Comparison of ENCODE assay signal across 9 cellular contexts in the genomic region with DNA sequence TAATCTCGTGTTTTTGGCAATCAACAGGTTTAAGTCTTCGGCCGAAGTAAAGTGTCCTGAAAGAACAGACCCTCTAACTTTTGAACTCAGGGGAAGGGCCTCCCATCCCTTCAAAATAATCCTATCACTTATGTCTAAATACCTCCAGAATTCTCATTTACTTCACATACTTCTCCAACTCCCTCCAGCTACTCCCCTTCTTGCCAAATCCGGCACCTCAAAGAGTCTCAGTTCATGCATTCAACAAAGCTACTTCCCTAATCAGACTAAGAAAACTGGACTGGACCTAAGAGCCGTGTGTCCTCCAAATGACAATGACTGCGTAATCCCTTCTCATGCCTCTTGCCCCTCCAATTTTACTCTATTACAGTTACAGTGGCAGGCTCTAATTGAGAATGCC. TPM values are rescaled to one million over a fixed set of nuclear protein-coding genes. Genes with fewer than 3 reads are reported as not detected.
DNase-seq lines count a peak whose midpoint lies in the region; ATAC-seq, FAIRE-seq and TF ChIP-seq lines count a peak whose summit lies in the region.
"Had no signal": no experiment of that assay in that cellular context is flagged by ENCODE, and none has a peak within 500 bp of the region (broad histone marks: within the 10 kb centered on the region; RNA-seq: fewer than 3 reads in every experiment).

No MANE protein-coding gene starts in this region.

- no peak for FAIRE-seq in GM12878 (lab: Jason Lieb, UNC)
- FAIRE-seq: GM18507 had no signal

- peak overlapping the region; percentile 83 for H3K4me2 ChIP-seq in GM12878 (ENCODE audit: control insufficient read depth, insufficient read depth)

- H3K4me3 ChIP-seq in LNCaP clone FGC (ENCODE audit: low read depth, low read length) (peak overlapping the region; percentile 97), GM12878 (peak overlapping the region; percentile 90), muscle layer of duodenum (ENCODE audit: low read depth in 1 of 2, low read length in 2 of 2) (peak overlapping the region; percentile 89 to 92)

- H3K79me2 ChIP-seq in GM12878 (ENCODE audit: control insufficient read depth, insufficient read depth, low read length) = peaks cover 70% of the 10 kb centered on the region

- H3K27ac ChIP-seq in GM12878 (ENCODE audit: control insufficient read depth, insufficient read depth) (peak overlapping the region; percentile 92), muscle layer of duodenum (ENCODE audit: low read length) (peak overlapping the region; percentile 91)

- BruUV-seq in GM12878 (replicated peaks; lab: Mats Ljungman, UMichigan) = no TSS peak

- intact Hi-C loops in GM12878 (cut with micrococcal nuclease; ENCODE audit: unreplicated experiment) = loop anchor here (5.0 to 10.0 kb wide), 2 partner anchors 77 to 106 kb away; no protein-coding TSS in a partner anchor

- CTCF ChIA-PET in GM12878 (lab: Yijun Ruan, JAX) = interaction anchor here (1.0 to 3.1 kb wide), 6 partner anchors 22 to 501 kb away, joined by 3 to 25 read pairs (median 5); a partner anchor contains a TSS

- SMC1A ChIA-PET in GM12878 (lab: Charles Lee; ENCODE audit: uncharacterized antibody, unreplicated experiment) = interaction anchor here (0.6 to 1.6 kb wide), 6 partner anchors 17 to 68 kb away, joined by 3 to 10 read pairs (median 4); no protein-coding TSS in a partner anchor

- H3K36me3 ChIP-seq in GM12878 (ENCODE audit: control insufficient read depth in 2 of 2, insufficient read depth in 2 of 2, low read length in 1 of 2) = peaks cover 2 to 16% of the 10 kb centered on the region in 2 experiments
- peaks cover 15 to 24% of the 10 kb centered on the region in 2 donors for H3K36me3 ChIP-seq in muscle layer of duodenum (ENCODE audit: control insufficient read depth in 1 of 2, insufficient read depth in 2 of 2, low read length in 2 of 2)

- no peak for TF ChIP-seq EP300 in GM12878 (IDR thresholded peaks at IDR 0.05; ENCODE audit: borderline replicate concordance in 1 of 2, control insufficient read depth in 1 of 2, low read depth in 2 of 2, low read length in 2 of 2)

- WGBS in GM12878 (ENCODE audit: insufficient coverage, insufficient replicate concordance, low lambda C conversion rate, missing lambda C conversion rate) = 46% methylated on average over 6 of the region's 6 CpGs

- ATAC-seq in GM12878 = no peak

- no peak for TF ChIP-seq CTCF in LNCaP clone FGC (IDR thresholded peaks at IDR 0.05; ENCODE audit: control insufficient read depth, extremely low read depth, insufficient read depth)
- TF ChIP-seq CTCF in GM12878 (IDR thresholded peaks at IDR 0.05 in 2 of 3, conservative IDR thresholded peaks at IDR 0.05 in 1 of 3; ENCODE audit: control insufficient read depth in 2 of 3, extremely low read depth in 1 of 3, insufficient read depth in 1 of 3, low read depth in 3 of 3, low read length in 3 of 3) = no peak

- H3K4me1 ChIP-seq in GM12878 (ENCODE audit: control insufficient read depth, insufficient read depth, low read length) (peaks cover 20% of the 10 kb centered on the region), muscle layer of duodenum (ENCODE audit: control insufficient read depth in 1 of 2, insufficient read depth in 2 of 2, low read length in 2 of 2) (peaks cover 8 to 16% of the 10 kb centered on the region in 2 donors)

- TF ChIP-seq POLR2A in GM12878 (IDR thresholded peaks at IDR 0.05; ENCODE audit: low read depth, low read length) = no peak

- H3K9me3 ChIP-seq in GM12878 (replicated peaks; ENCODE audit: control insufficient read depth, insufficient read depth, low read length) (no peaks in the 10 kb centered on the region), muscle layer of duodenum (ENCODE audit: control insufficient read depth in 1 of 2, low read length in 2 of 2) (no peaks in the 10 kb centered on the region)

- POLR2A ChIA-PET in GM12878 (lab: Charles Lee) = interaction anchor here (0.8 to 1.3 kb wide), 5 partner anchors 10 to 62 kb away, joined by 3 to 5 read pairs (median 4); no protein-coding TSS in a partner anchor

- in situ Hi-C loops in GM12878 (cut with MboI) = no loop called here

- H3K27me3 ChIP-seq in GM12878 (replicated peaks in 1 of 2; ENCODE audit: control insufficient read depth in 2 of 2, insufficient read depth in 2 of 2, low read length in 1 of 2) (no peaks in the 10 kb centered on the region), muscle layer of duodenum (ENCODE audit: low read depth, low read length) (no peaks in the 10 kb centered on the region)

- RAD21 ChIA-PET in GM12878 (lab: Charles Lee; ENCODE audit: unreplicated experiment) = interaction anchor here (0.6 to 1.2 kb wide), 5 partner anchors 25 to 104 kb away, joined by 3 to 6 read pairs (median 4); no protein-coding TSS in a partner anchor

- no peak for TF ChIP-seq RAD21 in GM12878 (IDR thresholded peaks at IDR 0.05; ENCODE audit: insufficient read depth, low read depth, low read length)

- H2AFZ ChIP-seq in GM12878 (ENCODE audit: control insufficient read depth, low read depth, low read length) = no peak overlapping the region

- H3K9ac ChIP-seq in GM12878 (ENCODE audit: control insufficient read depth, insufficient read depth, low read length) = peak overlapping the region; percentile 99

- H4K20me1 ChIP-seq in GM12878 (ENCODE audit: control insufficient read depth, insufficient read depth) = no peaks in the 10 kb centered on the region; the same call in 1 of the 2 replicates

- DNase-seq in AML-193 (lab: John Stamatoyannopoulos, UW) = peak; percentile 60 to 64
- no peak for DNase-seq in LNCaP clone FGC (ENCODE audit: low read depth)
- DNase-seq in GM12878 (ENCODE audit: low read depth, low spot score) = no peak
- no peak for DNase-seq in NCI-H526 (lab: John Stamatoyannopoulos, UW)
- DNase-seq in stimulated activated CD4-positive, alpha-beta T cell treated with anti-CD3 and anti-CD28 coated beads, Interleukin-4, amount 100 ng/mL, for 4 hours = no peak
- DNase-seq in H4 (ENCODE audit: low spot score) = no peak
- DNase-seq in NCI-H345 treated with DMSO at 0.1 percent for 48 hours (lab: John Stamatoyannopoulos, UW; ENCODE audit: unreplicated experiment) = no peak

RNA-seq across cellular contexts. Expression of a gene that starts 1.3 kb away (rescaled TPM):
- 131 and 138 TPM in 2 replicates for total RNA-seq in GM12878 (2013; cell fraction: nucleolus; rRNA removed)
- total RNA-seq in GM12878 (2014; rRNA removed) = 241 and 250 TPM in 2 replicates
- total RNA-seq in GM12878 (2014; rRNA removed; fragmentation: Illumina TruSeq; extraction: Trizol) = 197 and 199 TPM in 2 replicates
- 271 and 272 TPM in 2 replicates for total RNA-seq in GM12878 (2021)
- polyA plus RNA-seq in GM12878 (2011; ENCODE audit: low read depth) = 71.1 TPM
- polyA plus RNA-seq in GM12878 (2011; rRNA removed) = 183 and 221 TPM in 2 replicates
- 231 and 256 TPM in 2 replicates for polyA plus RNA-seq in GM12878 (2011; cell fraction: cytosol; rRNA removed)
- 156 and 213 TPM in 2 replicates for polyA plus RNA-seq in GM12878 (2011; cell fraction: nucleus; rRNA removed)
- polyA plus RNA-seq in GM12878 (2012) = 113 and 114 TPM in 2 replicates
- polyA plus RNA-seq in GM12878 (2014; fragmentation: Illumina TruSeq; extraction: Trizol) = 160 and 203 TPM in 2 replicates
- polyA plus RNA-seq in GM12878 (2014; fragmentation: Nextera tagmentation; extraction: Ambion mirVana) = 100 to 1,000 TPM; 136 to 211 TPM
- 202 and 220 TPM in 2 replicates for polyA plus RNA-seq in GM12878 (2014; rRNA removed)
- polyA plus RNA-seq in GM12878 (2016; fragmentation: Nextera tagmentation; extraction: Ambion mirVana) = 100 to 1,000 TPM; 236 to 262 TPM
- polyA minus RNA-seq in GM12878 (2011; rRNA and poly(A)+ RNA removed) = 351 and 399 TPM in 2 replicates
- 120 and 148 TPM in 2 replicates for polyA minus RNA-seq in GM12878 (2011; cell fraction: cytosol; rRNA and poly(A)+ RNA removed)
- 65.8 and 119 TPM in 2 replicates for polyA minus RNA-seq in GM12878 (2011; cell fraction: nucleus; rRNA and poly(A)+ RNA removed)
- 119 and 145 TPM in 2 replicates for total RNA-seq in H4 (2014; rRNA removed; shearing (Covaris generic))

RNA-seq across cellular contexts. Expression of a gene that starts 1.4 kb away (rescaled TPM):
- total RNA-seq in GM12878 (2013; cell fraction: nucleolus; rRNA removed) = 101 and 112 TPM in 2 replicates
- 58.2 and 69.7 TPM in 2 replicates for total RNA-seq in GM12878 (2014; rRNA removed)
- total RNA-seq in GM12878 (2014; rRNA removed; fragmentation: Illumina TruSeq; extraction: Trizol) = 25.0 and 25.1 TPM in 2 replicates
- 92.5 and 97.8 TPM in 2 replicates for total RNA-seq in GM12878 (2021)
- polyA plus RNA-seq in GM12878 (2011; ENCODE audit: low read depth) = 27.2 TPM
- 22.4 and 48.3 TPM in 2 replicates for polyA plus RNA-seq in GM12878 (2011; rRNA removed)
- polyA plus RNA-seq in GM12878 (2011; cell fraction: cytosol; rRNA removed) = 54.6 and 62.4 TPM in 2 replicates
- polyA plus RNA-seq in GM12878 (2011; cell fraction: nucleus; rRNA removed) = 281 and 291 TPM in 2 replicates
- 57.6 and 69.4 TPM in 2 replicates for polyA plus RNA-seq in GM12878 (2012)
- 11.3 and 39.9 TPM in 2 replicates for polyA plus RNA-seq in GM12878 (2014; fragmentation: Illumina TruSeq; extraction: Trizol)
- polyA plus RNA-seq in GM12878 (2014; fragmentation: Nextera tagmentation; extraction: Ambion mirVana) = 1 to 10 TPM; 2.4 to 5.5 TPM
- 72.8 and 82.6 TPM in 2 replicates for polyA plus RNA-seq in GM12878 (2014; rRNA removed)
- polyA plus RNA-seq in GM12878 (2016; fragmentation: Nextera tagmentation; extraction: Ambion mirVana) = 100 to 1,000 TPM; 103 to 113 TPM
- 42.3 and 56.3 TPM in 2 replicates for polyA minus RNA-seq in GM12878 (2011; rRNA and poly(A)+ RNA removed)
- polyA minus RNA-seq in GM12878 (2011; cell fraction: cytosol; rRNA and poly(A)+ RNA removed) = 19.9 and 30.9 TPM in 2 replicates
- polyA minus RNA-seq in GM12878 (2011; cell fraction: nucleus; rRNA and poly(A)+ RNA removed) = 50.2 and 67.3 TPM in 2 replicates
- 15.1 and 17.0 TPM in 2 replicates for total RNA-seq in H4 (2014; rRNA removed; shearing (Covaris generic))

RNA-seq across cellular contexts. Expression of a gene that starts 30.0 kb away (rescaled TPM):
- 48.1 and 52.7 TPM in 2 replicates for total RNA-seq in GM12878 (2013; cell fraction: nucleolus; rRNA removed)
- total RNA-seq in GM12878 (2014; rRNA removed) (77.2 and 84.6 TPM in 2 replicates), GM12878 (2014; rRNA removed; fragmentation: Illumina TruSeq; extraction: Trizol) (46.7 and 48.2 TPM in 2 replicates), GM12878 (2021) (76.0 and 92.2 TPM in 2 replicates)
- 49.0 TPM for polyA plus RNA-seq in GM12878 (2011; ENCODE audit: low read depth)
- polyA plus RNA-seq in GM12878 (2011; rRNA removed) (26.7 and 44.9 TPM in 2 replicates), GM12878 (2014; fragmentation: Illumina TruSeq; extraction: Trizol) (36.7 and 76.4 TPM in 2 replicates), GM12878 (2014; fragmentation: Nextera tagmentation; extraction: Ambion mirVana) (10 to 100 TPM; 40.1 to 53.5 TPM), GM12878 (2014; rRNA removed) (72.4 and 81.2 TPM in 2 replicates), GM12878 (2016; fragmentation: Nextera tagmentation; extraction: Ambion mirVana) (100 to 1,000 TPM; 152 to 169 TPM)
- 126 and 132 TPM in 2 replicates for polyA plus RNA-seq in GM12878 (2011; cell fraction: cytosol; rRNA removed)
- polyA plus RNA-seq in GM12878 (2011; cell fraction: nucleus; rRNA removed) = 177 and 190 TPM in 2 replicates
- polyA plus RNA-seq in GM12878 (2012) = 55.0 and 57.5 TPM in 2 replicates
- 77.8 and 92.3 TPM in 2 replicates for polyA minus RNA-seq in GM12878 (2011; rRNA and poly(A)+ RNA removed)
- polyA minus RNA-seq in GM12878 (2011; cell fraction: cytosol; rRNA and poly(A)+ RNA removed) = 23.7 and 27.0 TPM in 2 replicates
- polyA minus RNA-seq in GM12878 (2011; cell fraction: nucleus; rRNA and poly(A)+ RNA removed) = 22.0 and 42.0 TPM in 2 replicates
- 29.0 and 41.8 TPM in 2 replicates for total RNA-seq in H4 (2014; rRNA removed; shearing (Covaris generic))

RNA-seq across cellular contexts. Expression of a gene that starts 30.5 kb away (rescaled TPM):
- 115 and 125 TPM in 2 replicates for total RNA-seq in GM12878 (2013; cell fraction: nucleolus; rRNA removed)
- total RNA-seq in GM12878 (2014; rRNA removed) = 28.5 and 30.1 TPM in 2 replicates
- total RNA-seq in GM12878 (2014; rRNA removed; fragmentation: Illumina TruSeq; extraction: Trizol) = 37.4 and 43.0 TPM in 2 replicates
- 44.5 and 47.6 TPM in 2 replicates for total RNA-seq in GM12878 (2021)
- 21.0 TPM for polyA plus RNA-seq in GM12878 (2011; ENCODE audit: low read depth)
- 93.6 and 116 TPM in 2 replicates for polyA plus RNA-seq in GM12878 (2011; rRNA removed)
- polyA plus RNA-seq in GM12878 (2011; cell fraction: cytosol; rRNA removed) = 80.1 and 99.6 TPM in 2 replicates
- 139 and 147 TPM in 2 replicates for polyA plus RNA-seq in GM12878 (2011; cell fraction: nucleus; rRNA removed)
- 27.0 and 33.6 TPM in 2 replicates for polyA plus RNA-seq in GM12878 (2012)
- 72.8 and 82.6 TPM in 2 replicates for polyA plus RNA-seq in GM12878 (2014; fragmentation: Illumina TruSeq; extraction: Trizol)
- polyA plus RNA-seq in GM12878 (2014; fragmentation: Nextera tagmentation; extraction: Ambion mirVana) = 10 to 100 TPM; 64.2 to 87.2 TPM
- polyA plus RNA-seq in GM12878 (2014; rRNA removed) = 46.4 and 48.2 TPM in 2 replicates
- polyA plus RNA-seq in GM12878 (2016; fragmentation: Nextera tagmentation; extraction: Ambion mirVana) = 10 to 100 TPM; 83.5 to 86.3 TPM
- polyA minus RNA-seq in GM12878 (2011; rRNA and poly(A)+ RNA removed) = 88.5 and 94.5 TPM in 2 replicates
- polyA minus RNA-seq in GM12878 (2011; cell fraction: cytosol; rRNA and poly(A)+ RNA removed) = 14.8 and 15.4 TPM in 2 replicates
- 45.6 and 97.5 TPM in 2 replicates for polyA minus RNA-seq in GM12878 (2011; cell fraction: nucleus; rRNA and poly(A)+ RNA removed)
- total RNA-seq in H4 (2014; rRNA removed; shearing (Covaris generic)) = 48.5 and 62.5 TPM in 2 replicates

RNA-seq across cellular contexts. Expression of a gene that starts 36.5 kb away (rescaled TPM):
- 6.2 and 7.7 TPM in 2 replicates for total RNA-seq in GM12878 (2013; cell fraction: nucleolus; rRNA removed)
- total RNA-seq in GM12878 (2014; rRNA removed) (1.3 and 2.5 TPM in 2 replicates), GM12878 (2014; rRNA removed; fragmentation: Illumina TruSeq; extraction: Trizol) (1.0 TPM in 2 replicates), GM12878 (2021) (2.7 and 4.0 TPM in 2 replicates)
- 0.91 TPM for polyA plus RNA-seq in GM12878 (2011; ENCODE audit: low read depth)
- polyA plus RNA-seq in GM12878 (2011; rRNA removed) (1.2 and 2.1 TPM in 2 replicates), GM12878 (2014; fragmentation: Illumina TruSeq; extraction: Trizol) (0.62 and 2.4 TPM in 2 replicates), GM12878 (2014; fragmentation: Nextera tagmentation; extraction: Ambion mirVana) (under 1 TPM; 0.10 to 0.29 TPM), GM12878 (2014; rRNA removed) (3.2 and 4.0 TPM in 2 replicates), GM12878 (2016; fragmentation: Nextera tagmentation; extraction: Ambion mirVana) (1 to 10 TPM; 4.8 to 4.9 TPM)
- polyA plus RNA-seq in GM12878 (2011; cell fraction: cytosol; rRNA removed) = 2.6 and 3.1 TPM in 2 replicates
- polyA plus RNA-seq in GM12878 (2011; cell fraction: nucleus; rRNA removed) = 10.6 and 14.8 TPM in 2 replicates
- polyA plus RNA-seq in GM12878 (2012) = 2.2 and 2.6 TPM in 2 replicates
- polyA minus RNA-seq in GM12878 (2011; rRNA and poly(A)+ RNA removed) = 1.9 and 4.3 TPM in 2 replicates
- 1.7 and 2.0 TPM in 2 replicates for polyA minus RNA-seq in GM12878 (2011; cell fraction: cytosol; rRNA and poly(A)+ RNA removed)
- polyA minus RNA-seq in GM12878 (2011; cell fraction: nucleus; rRNA and poly(A)+ RNA removed) = 4.0 and 4.5 TPM in 2 replicates
- total RNA-seq in H4 (2014; rRNA removed; shearing (Covaris generic)) = 0.35 TPM in 1 of 2 replicates, not detected in the other

Comparison
In these comparisons a context has a peak if more than half of its experiments do, and no peak if none do; other contexts are left out.
1. DNase-seq: peak in AML-193 (2 of 2); none in LNCaP clone FGC (single experiment), GM12878 (single experiment), NCI-H526 (0 of 2), stimulated activated CD4-positive, alpha-beta T cell treated with anti-CD3 and anti-CD28 coated beads, Interleukin-4, amount 100 ng/mL, for 4 hours (0 of 2), H4 (single experiment) and NCI-H345 treated with DMSO at 0.1 percent for 48 hours (single experiment).
2. Peak in every context shown above with its lines, with median percentiles within 50 percentile points of each other: H3K4me3 ChIP-seq.